ENCODE assay signal across 8 cellular contexts in the genomic region with DNA sequence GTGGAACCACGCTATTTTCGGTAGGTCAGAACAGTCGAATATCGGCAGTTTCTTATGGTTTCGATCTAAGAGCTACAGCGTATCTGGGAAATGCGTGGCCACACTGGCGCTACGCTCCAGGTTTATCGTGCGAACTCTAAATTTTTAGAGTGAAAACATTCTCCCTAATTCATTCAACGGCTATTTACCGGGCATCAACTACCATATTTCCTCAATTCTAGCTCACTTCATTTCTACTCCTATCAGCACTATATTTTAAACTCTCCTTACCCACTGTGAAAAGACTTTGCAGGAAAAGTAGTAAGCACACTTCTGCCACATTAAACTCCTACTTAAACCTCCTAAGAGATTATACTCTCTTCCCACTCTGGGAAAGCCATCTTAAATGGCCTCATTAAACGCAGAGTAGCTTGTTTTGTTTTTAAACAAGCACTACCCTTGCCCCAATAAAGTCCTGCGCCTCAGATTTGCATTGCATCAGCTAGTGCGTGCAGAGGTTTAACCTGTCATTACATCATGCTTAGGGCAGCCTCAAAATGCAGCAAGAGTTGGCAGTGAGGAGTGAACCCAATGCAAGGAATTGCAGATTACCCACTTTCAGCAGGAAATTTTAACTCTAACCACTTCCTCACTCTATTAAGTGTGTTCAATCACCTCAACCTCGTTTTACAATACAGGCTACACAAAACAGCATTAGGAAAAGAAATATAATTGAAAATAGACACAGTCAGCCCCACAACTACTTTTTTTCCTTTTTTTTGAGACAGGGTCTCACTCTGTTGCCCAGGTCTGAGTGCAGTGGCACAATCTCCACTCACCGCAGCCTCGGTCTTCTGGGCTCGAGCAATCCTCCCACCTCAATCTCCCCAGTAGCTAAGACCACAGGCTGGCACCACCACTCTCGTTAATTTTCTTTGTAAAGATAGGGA. TPM values are rescaled to one million over a fixed set of nuclear protein-coding genes. Genes with fewer than 3 reads are reported as not detected.
A peak's percentile ranks its signal among the peaks of the same experiment; 100 is the strongest.
DNase-seq lines count a peak whose midpoint lies in the region; ATAC-seq and TF ChIP-seq lines count a peak whose summit lies in the region.

No MANE protein-coding gene starts in this region.

- DNase-seq in NCI-H1105 treated with DMSO at 0.1 percent for 48 hours (lab: John Stamatoyannopoulos, UW): peak; percentile 60
- DNase-seq in activated CD4-positive, alpha-beta T cell treated with anti-CD3 and anti-CD28 coated beads for 1 hour: peak; percentile 16
- peak in 1 of 3 donors; percentile 50 for DNase-seq in mucosa of descending colon
- no peak for DNase-seq in testis

- H3K4me3 ChIP-seq in GM12875 (ENCODE audit: low read depth, low read length): peak overlapping the region; percentile 43
- H3K4me3 ChIP-seq in endocrine pancreas (ENCODE audit: control insufficient read depth, insufficient read depth, low read length): peak overlapping the region; percentile 94
- peak overlapping the region; percentile 16 for H3K4me3 ChIP-seq in mucosa of descending colon
- H3K4me3 ChIP-seq in testis: peak overlapping the region; percentile 63 to 66

- no peaks in the 10 kb centered on the region for H3K36me3 ChIP-seq in endocrine pancreas (ENCODE audit: control insufficient read depth, insufficient read depth, low read length)
- H3K36me3 ChIP-seq in mucosa of descending colon (ENCODE audit: low read depth): no peaks in the 10 kb centered on the region
- no peaks in the 10 kb centered on the region for H3K36me3 ChIP-seq in testis (ENCODE audit: low read depth, missing control alignments)

- H3K4me1 ChIP-seq in endocrine pancreas (ENCODE audit: control insufficient read depth, insufficient read depth, low read length): peaks cover 19% of the 10 kb centered on the region
- peaks cover 32% of the 10 kb centered on the region for H3K4me1 ChIP-seq in mucosa of descending colon (ENCODE audit: low read depth)
- peaks cover 12% of the 10 kb centered on the region for H3K4me1 ChIP-seq in testis

- peak overlapping the region; percentile 79 for H3K9ac ChIP-seq in endocrine pancreas (ENCODE audit: control insufficient read depth, insufficient read depth, low read length)

- intact Hi-C loops in mucosa of descending colon (cut with DNase I, micrococcal nuclease): no loop called here
- intact Hi-C loops in testis (cut with DNase I; ENCODE audit: low total_unique reads): no loop called here

- TF ChIP-seq POLR2A in testis (IDR thresholded peaks at IDR 0.05): no peak

- 17 to 20% methylated on average over 21 of the region's 21 CpGs for WGBS in testis, 2 donors

- TF ChIP-seq CTCF in 22Rv1 (IDR thresholded peaks at IDR 0.05) (no peak), GM12875 (IDR thresholded peaks at IDR 0.05; ENCODE audit: borderline replicate concordance, insufficient read depth, low read depth, low read length) (no peak), mucosa of descending colon (IDR thresholded peaks at IDR 0.05) (no peak), testis (IDR thresholded peaks at IDR 0.05) (no peak)

- H3K9me3 ChIP-seq in endocrine pancreas (ENCODE audit: control insufficient read depth, low read length): no peaks in the 10 kb centered on the region
- no peaks in the 10 kb centered on the region for H3K9me3 ChIP-seq in mucosa of descending colon
- no peaks in the 10 kb centered on the region for H3K9me3 ChIP-seq in testis

- peak; percentile 52 for ATAC-seq in HG02763 (IDR thresholded peaks at IDR 0.05; ENCODE audit: unreplicated experiment)
- peak; percentile 63 for ATAC-seq in mucosa of descending colon

- H3K27ac ChIP-seq in 22Rv1: peak overlapping the region; percentile 62
- peak overlapping the region; percentile 65 to 85 for H3K27ac ChIP-seq in testis

- H3K27me3 ChIP-seq in endocrine pancreas (ENCODE audit: control insufficient read depth, insufficient read depth, low read length) (no peaks in the 10 kb centered on the region), testis (no peaks in the 10 kb centered on the region)

RNA-seq across cellular contexts. Expression of a gene that starts 18.8 kb away (rescaled TPM):
- total RNA-seq in mucosa of descending colon: 10 to 100 TPM; 26.8 to 36.2 (median 27.1) TPM
- 10 to 100 TPM; 48.2 to 60.3 TPM for total RNA-seq in testis
- polyA plus RNA-seq in testis (ENCODE audit: insufficient read depth, low read depth, low replicate concordance): 53.7 TPM

Comparison
In these comparisons a context has a peak if more than half of its experiments do, and no peak if none do; other contexts are left out.
1. H3K4me3 ChIP-seq: peak in every context shown above with its lines; median percentile 94 in endocrine pancreas; 64 in testis; 43 in GM12875; 16 in mucosa of descending colon.